Comparison of ENCODE assay signal across 2 cellular contexts in the genomic region with DNA sequence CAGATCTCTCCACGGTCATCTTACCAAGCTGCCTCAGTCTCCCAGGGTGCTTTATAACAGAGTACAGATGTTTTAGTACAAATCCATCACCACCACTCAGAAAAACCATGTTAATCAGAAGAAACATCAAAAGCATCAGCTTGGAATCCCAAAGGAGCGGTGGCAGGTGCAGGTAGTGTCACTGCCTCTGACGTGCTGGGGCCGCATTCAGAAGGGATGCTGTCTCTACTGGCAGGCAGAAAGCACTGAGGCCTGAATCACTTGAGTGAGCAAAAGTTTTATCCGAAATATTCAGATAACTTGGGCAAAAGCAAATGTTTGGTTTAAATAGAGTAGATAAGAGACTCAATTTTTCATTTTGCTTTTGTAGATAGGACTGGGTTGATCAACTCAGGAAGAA.
TF ChIP-seq lines count a peak whose summit lies in the region.

No MANE protein-coding gene starts in this region.

TF ChIP-seq in GM23338, 12 proteins besides CTCF, POLR2A, EP300 and RAD21 (continued from another document):
- TF ChIP-seq EZH2 (IDR thresholded peaks at IDR 0.05; ENCODE audit: low read depth, unreplicated experiment), result no peak
- TF ChIP-seq ETS1 (IDR thresholded peaks at IDR 0.05), result no peak
- no peak for TF ChIP-seq POLR2AphosphoS5 (IDR thresholded peaks at IDR 0.05; ENCODE audit: low read depth)
- TF ChIP-seq ZNF114 (CRISPR knock-in tag; IDR thresholded peaks at IDR 0.05), result no peak
- TF ChIP-seq REST (IDR thresholded peaks at IDR 0.05; ENCODE audit: unreplicated experiment), result no peak
- no peak for TF ChIP-seq CREB1 (CRISPR knock-in tag; IDR thresholded peaks at IDR 0.05; ENCODE audit: low read depth)

TF ChIP-seq in WTC11, 78 proteins besides CTCF, POLR2A, EP300 and RAD21:
- no peak for TF ChIP-seq ZNF317 (CRISPR knock-in tag; IDR thresholded peaks at IDR 0.05; ENCODE audit: borderline replicate concordance, low read depth)
- TF ChIP-seq CREM (CRISPR knock-in tag; IDR thresholded peaks at IDR 0.05), result no peak
- TF ChIP-seq, protein P1, sequence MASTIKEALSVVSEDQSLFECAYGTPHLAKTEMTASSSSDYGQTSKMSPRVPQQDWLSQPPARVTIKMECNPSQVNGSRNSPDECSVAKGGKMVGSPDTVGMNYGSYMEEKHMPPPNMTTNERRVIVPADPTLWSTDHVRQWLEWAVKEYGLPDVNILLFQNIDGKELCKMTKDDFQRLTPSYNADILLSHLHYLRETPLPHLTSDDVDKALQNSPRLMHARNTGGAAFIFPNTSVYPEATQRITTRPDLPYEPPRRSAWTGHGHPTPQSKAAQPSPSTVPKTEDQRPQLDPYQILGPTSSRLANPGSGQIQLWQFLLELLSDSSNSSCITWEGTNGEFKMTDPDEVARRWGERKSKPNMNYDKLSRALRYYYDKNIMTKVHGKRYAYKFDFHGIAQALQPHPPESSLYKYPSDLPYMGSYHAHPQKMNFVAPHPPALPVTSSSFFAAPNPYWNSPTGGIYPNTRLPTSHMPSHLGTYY (CRISPR knock-in tag; IDR thresholded peaks at IDR 0.05), result no peak
- no peak for TF ChIP-seq CDX4 (CRISPR knock-in tag; IDR thresholded peaks at IDR 0.05; ENCODE audit: borderline replicate concordance)
- TF ChIP-seq MAX (CRISPR knock-in tag; IDR thresholded peaks at IDR 0.05), result no peak
TF ChIP-seq in WTC11: peak in this region for 0.
